Comparison of ENCODE assay signal across 26 cellular contexts in the genomic region with DNA sequence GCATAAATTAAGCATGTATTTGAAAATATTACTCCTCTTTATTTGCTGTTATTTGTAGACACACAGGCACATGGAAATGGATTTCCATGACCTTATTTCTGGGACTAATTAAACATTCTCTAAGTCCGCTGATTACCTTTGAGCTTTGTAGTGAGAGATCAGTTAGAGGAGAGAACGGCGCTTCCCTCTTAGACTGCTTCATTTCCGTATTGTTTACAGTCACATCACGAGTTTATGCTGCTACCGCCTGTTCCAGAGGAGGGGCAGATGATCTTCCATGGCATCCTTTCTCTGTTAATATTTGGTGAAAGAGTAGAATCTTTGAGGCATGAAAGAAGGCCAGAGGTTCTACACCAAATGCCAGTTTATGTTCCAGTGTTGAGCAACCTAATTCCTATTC.
"Had no signal": no experiment of that assay in that cellular context is flagged by ENCODE, and none has a peak within 500 bp of the region (broad histone marks: within the 10 kb centered on the region; RNA-seq: fewer than 3 reads in every experiment).

No MANE protein-coding gene starts in this region.

- H3K9me3 ChIP-seq: Peyer's patch, SJCRH30 had no signal

- H3K36me3 ChIP-seq: Peyer's patch, SJCRH30 had no signal

- H3K27ac Mint-ChIP-seq: activated B cell treated with CpG ODN at 0.5 μM for 24 hours; activated CD4-positive, alpha-beta memory T cell treated with anti-CD3 and anti-CD28 coated beads for 36 hours; activated CD4-positive, alpha-beta T cell treated with anti-CD3 and anti-CD28 coated beads, Interleukin-2, amount 10 ng/mL, durations not matched to agents 7 days and 5 days; activated naive CD4-positive, alpha-beta T cell treated with anti-CD3 and anti-CD28 coated beads for 36 hours; activated naive CD8-positive, alpha-beta T cell; T-helper 17 cell had no signal

- H3K27me3 ChIP-seq: Peyer's patch, SJCRH30 had no signal

- H3K4me3 ChIP-seq: Peyer's patch, SJCRH30 had no signal

- ATAC-seq: activated T-cell treated with anti-CD3 and anti-CD28 coated beads, Interleukin-2, amount 50 U/mL, for 4 hours; T-helper 17 cell had no signal

- H3K27ac ChIP-seq: Peyer's patch, RWPE1, SJCRH30 had no signal

- H3K4me1 Mint-ChIP-seq: activated B cell treated with CpG ODN at 0.5 μM for 24 hours; activated CD4-positive, alpha-beta T cell treated with anti-CD3 and anti-CD28 coated beads, Interleukin-2, amount 10 ng/mL, durations not matched to agents 7 days and 5 days; T-helper 17 cell had no signal

- H3K4me3 Mint-ChIP-seq: activated B cell treated with CpG ODN at 0.5 μM for 24 hours; activated CD4-positive, alpha-beta memory T cell treated with anti-CD3 and anti-CD28 coated beads for 36 hours; activated CD4-positive, alpha-beta T cell treated with anti-CD3 and anti-CD28 coated beads, Interleukin-2, amount 10 ng/mL, durations not matched to agents 7 days and 5 days; activated naive CD4-positive, alpha-beta T cell treated with anti-CD3 and anti-CD28 coated beads for 36 hours; activated naive CD8-positive, alpha-beta T cell; activated T-cell treated with anti-CD3 and anti-CD28 coated beads, Interleukin-2, amount 50 U/mL, for 4 hours; T-helper 17 cell had no signal

- H3K27me3 Mint-ChIP-seq: activated B cell treated with CpG ODN at 0.5 μM for 24 hours; activated CD4-positive, alpha-beta T cell treated with anti-CD3 and anti-CD28 coated beads, Interleukin-2, amount 10 ng/mL, durations not matched to agents 7 days and 5 days had no signal

- H3K9me3 Mint-ChIP-seq: activated B cell treated with CpG ODN at 0.5 μM for 24 hours; activated CD4-positive, alpha-beta memory T cell treated with anti-CD3 and anti-CD28 coated beads for 36 hours; activated CD4-positive, alpha-beta T cell treated with anti-CD3 and anti-CD28 coated beads, Interleukin-2, amount 10 ng/mL, durations not matched to agents 7 days and 5 days; activated naive CD4-positive, alpha-beta T cell treated with anti-CD3 and anti-CD28 coated beads for 36 hours; activated T-cell treated with anti-CD3 and anti-CD28 coated beads, Interleukin-2, amount 50 U/mL, for 4 hours had no signal

- H3K36me3 Mint-ChIP-seq: activated CD4-positive, alpha-beta memory T cell treated with anti-CD3 and anti-CD28 coated beads for 36 hours; activated naive CD8-positive, alpha-beta T cell had no signal

- H3K4me1 ChIP-seq: Peyer's patch, SJCRH30 had no signal

- DNase-seq: activated B cell treated with CpG ODN at 0.5 μM for 24 hours; activated CD4-positive, alpha-beta memory T cell treated with anti-CD3 and anti-CD28 coated beads for 36 hours; activated CD4-positive, alpha-beta T cell treated with anti-CD3 and anti-CD28 coated beads for 1 hour; activated CD4-positive, alpha-beta T cell treated with anti-CD3 and anti-CD28 coated beads, Interleukin-2, amount 10 ng/mL, durations not matched to agents 7 days and 5 days; activated CD8-positive, alpha-beta memory T cell treated with anti-CD3 and anti-CD28 coated beads for 24 hours; activated effector memory CD4-positive, alpha-beta T cell treated with anti-CD3 and anti-CD28 coated beads, Interleukin-2, amount 50 U/mL, for 16 hours; activated naive CD4-positive, alpha-beta T cell treated with anti-CD3 and anti-CD28 coated beads for 36 hours; activated T-cell treated with anti-CD3 and anti-CD28 coated beads, Interleukin-2, amount 50 U/mL, for 4 hours; amygdala; cerebellar nuclear complex; KG1; NCI-H1092; NCI-H1417; NCI-H2029 treated with DMSO at 0.1 percent for 48 hours; NCI-H2171; NCI-H2227 treated with DMSO at 0.1 percent for 48 hours; NCI-H446 treated with DMSO at 0.1 percent for 48 hours; NCI-H524 treated with DMSO at 0.1 percent for 48 hours; NCI-H82; Peyer's patch; Right ventricle myocardium superior; SJCRH30; T-helper 17 cell; T-helper 9 cell had no signal
